Comparison of ENCODE assay signal across 8 cellular contexts in genomic region chr5:173283318-173284288, GRCh38. TPM values are rescaled to one million over a fixed set of nuclear protein-coding genes. Genes with fewer than 3 reads are reported as not detected.
A peak's percentile ranks its signal among the peaks of the same experiment; 100 is the strongest.
DNase-seq lines count a peak whose midpoint lies in the region; ATAC-seq lines count a peak whose summit lies in the region.

No MANE protein-coding gene starts in this region.

- peak; percentile 90 for ATAC-seq in GM18868 (IDR thresholded peaks at IDR 0.05; ENCODE audit: unreplicated experiment)
- peak; percentile 90 for ATAC-seq in HG03103 (IDR thresholded peaks at IDR 0.05; ENCODE audit: low read depth, unreplicated experiment)
- peak; percentile 80 for ATAC-seq in memory B cell (ENCODE audit: low read depth)

- H3K4me1 Mint-ChIP-seq in activated CD4-positive, alpha-beta memory T cell treated with anti-CD3 and anti-CD28 coated beads, Interleukin-2, amount 10 ng/mL, durations not matched to agents 7 days and 5 days: peaks cover 9% of the 10 kb centered on the region
- H3K4me1 Mint-ChIP-seq in memory B cell: peaks cover 9% of the 10 kb centered on the region

- H3K36me3 Mint-ChIP-seq in activated CD4-positive, alpha-beta memory T cell treated with anti-CD3 and anti-CD28 coated beads, Interleukin-2, amount 10 ng/mL, durations not matched to agents 7 days and 5 days (ENCODE audit: low read depth): peaks cover 3% of the 10 kb centered on the region
- H3K36me3 Mint-ChIP-seq in memory B cell: peaks cover 8% of the 10 kb centered on the region

- DNase-seq in AG08396 (ENCODE audit: low spot score) (peak; percentile 86), NCI-H446 treated with DMSO at 0.1 percent for 48 hours (lab: John Stamatoyannopoulos, UW) (peak; percentile 28), ecto neural progenitor cell (ENCODE audit: low spot score) (peak; percentile 86), memory B cell (ENCODE audit: low spot score in 2 of 2) (peak; percentile 31 to 32)
- peak; percentile 75 for DNase-seq in activated CD4-positive, alpha-beta memory T cell treated with anti-CD3 and anti-CD28 coated beads, Interleukin-2, amount 10 ng/mL, durations not matched to agents 7 days and 5 days
- DNase-seq in stimulated activated CD8-positive, alpha-beta memory T cell treated with anti-CD3 and anti-CD28 coated beads, Interleukin-4, amount 100 ng/mL, for 24 hours (ENCODE audit: low read depth): peak; percentile 64

- H3K4me3 Mint-ChIP-seq in activated CD4-positive, alpha-beta memory T cell treated with anti-CD3 and anti-CD28 coated beads, Interleukin-2, amount 10 ng/mL, durations not matched to agents 7 days and 5 days: no peak overlapping the region
- H3K4me3 Mint-ChIP-seq in memory B cell: no peak overlapping the region

- H3K27me3 Mint-ChIP-seq in activated CD4-positive, alpha-beta memory T cell treated with anti-CD3 and anti-CD28 coated beads, Interleukin-2, amount 10 ng/mL, durations not matched to agents 7 days and 5 days: peaks cover 62% of the 10 kb centered on the region
- peaks cover 34% of the 10 kb centered on the region for H3K27me3 Mint-ChIP-seq in memory B cell

- POLR2A ChIA-PET in activated CD4-positive, alpha-beta memory T cell treated with anti-CD3 and anti-CD28 coated beads, Interleukin-2, amount 10 ng/mL, durations not matched to agents 7 days and 5 days (lab: Charles Lee): no interaction called here

- peaks cover 2% of the 10 kb centered on the region for H3K9me3 Mint-ChIP-seq in activated CD4-positive, alpha-beta memory T cell treated with anti-CD3 and anti-CD28 coated beads, Interleukin-2, amount 10 ng/mL, durations not matched to agents 7 days and 5 days
- H3K9me3 Mint-ChIP-seq in memory B cell: peaks cover 9% of the 10 kb centered on the region

- CTCF ChIA-PET in activated CD4-positive, alpha-beta memory T cell treated with anti-CD3 and anti-CD28 coated beads, Interleukin-2, amount 10 ng/mL, durations not matched to agents 7 days and 5 days (lab: Charles Lee): interaction anchor here (0.8 to 1.3 kb wide), 3 partner anchors 9 to 47 kb away, joined by 3 read pairs; no protein-coding TSS in a partner anchor

- H3K27ac Mint-ChIP-seq in activated CD4-positive, alpha-beta memory T cell treated with anti-CD3 and anti-CD28 coated beads, Interleukin-2, amount 10 ng/mL, durations not matched to agents 7 days and 5 days: no peak overlapping the region
- no peak overlapping the region for H3K27ac Mint-ChIP-seq in memory B cell

RNA-seq across cellular contexts. Expression of gene STC2, which starts 44.6 kb away (rescaled TPM):
- total RNA-seq in activated CD4-positive, alpha-beta memory T cell treated with anti-CD3 and anti-CD28 coated beads, Interleukin-2, amount 10 ng/mL, durations not matched to agents 7 days and 5 days: 10 to 100 TPM; 21.3 to 23.8 TPM

RNA-seq across cellular contexts. Expression of gene NKX2-5, which starts 48.6 kb away (rescaled TPM):
- total RNA-seq in activated CD4-positive, alpha-beta memory T cell treated with anti-CD3 and anti-CD28 coated beads, Interleukin-2, amount 10 ng/mL, durations not matched to agents 7 days and 5 days: not detected

Comparison
In these comparisons a context has a peak if more than half of its experiments do, and no peak if none do; other contexts are left out.
1. Peak in every context shown above with its lines: DNase-seq and ATAC-seq.
2. DNase-seq: peak in every context shown above with its lines; median percentile 86 in AG08396; 86 in ecto neural progenitor cell; 75 in activated CD4-positive, alpha-beta memory T cell treated with anti-CD3 and anti-CD28 coated beads, Interleukin-2, amount 10 ng/mL, durations not matched to agents 7 days and 5 days; 64 in stimulated activated CD8-positive, alpha-beta memory T cell treated with anti-CD3 and anti-CD28 coated beads, Interleukin-4, amount 100 ng/mL, for 24 hours; 32 in memory B cell; 28 in NCI-H446 treated with DMSO at 0.1 percent for 48 hours.